ENCODE assay signal across 12 cellular contexts in the genomic region with DNA sequence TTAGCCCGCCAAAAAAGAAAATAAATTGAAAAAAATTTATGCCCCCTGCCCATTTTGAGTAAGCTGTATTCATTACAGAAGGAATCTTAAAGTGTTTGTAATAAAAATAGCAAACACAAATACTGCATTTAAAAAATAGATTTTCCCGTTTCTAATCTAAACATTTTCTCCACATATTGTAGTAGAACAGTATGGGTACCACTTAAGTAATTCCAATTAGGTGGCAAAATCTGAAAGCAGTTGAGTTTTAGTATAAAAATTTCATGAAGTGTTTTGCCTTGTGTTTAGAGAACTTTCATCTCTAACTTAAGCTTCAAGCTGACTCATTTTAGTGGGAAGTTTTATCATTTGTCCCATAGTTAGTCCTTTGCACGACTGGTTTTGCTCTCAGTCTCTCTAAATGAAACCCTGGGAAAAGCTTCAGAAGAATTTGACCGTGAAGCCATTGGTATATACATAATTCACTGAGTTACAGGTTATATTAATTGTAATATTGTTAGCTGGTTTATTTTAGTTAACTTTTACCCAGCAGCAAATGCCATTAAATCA.
DNase-seq lines count a peak whose midpoint lies in the region; ATAC-seq and TF ChIP-seq lines count a peak whose summit lies in the region.
"Had no signal": no experiment of that assay in that cellular context is flagged by ENCODE, and none has a peak within 500 bp of the region (broad histone marks: within the 10 kb centered on the region; RNA-seq: fewer than 3 reads in every experiment).

No MANE protein-coding gene starts in this region.

- H3K4me3 ChIP-seq in vagina = no peak overlapping the region

- H3K36me3 Mint-ChIP-seq in stimulated activated naive CD8-positive, alpha-beta T cell treated with anti-CD3 and anti-CD28 coated beads, Interleukin-15, Interleukin-2, amounts not matched to agents 100 ng/mL and 50 ng/mL, for 24 hours (ENCODE audit: low read depth) = peaks cover 9% of the 10 kb centered on the region
- H3K36me3 Mint-ChIP-seq in T-cell = peaks cover 7% of the 10 kb centered on the region
- peaks cover 1% of the 10 kb centered on the region for H3K36me3 Mint-ChIP-seq in activated CD8-positive, alpha-beta T cell treated with anti-CD3 and anti-CD28 coated beads for 36 hours (ENCODE audit: low read depth)

- peaks cover 33% of the 10 kb centered on the region for H3K4me1 ChIP-seq in vagina

- no peak overlapping the region for H3K27ac Mint-ChIP-seq in stimulated activated naive CD8-positive, alpha-beta T cell treated with anti-CD3 and anti-CD28 coated beads, Interleukin-15, Interleukin-2, amounts not matched to agents 100 ng/mL and 50 ng/mL, for 24 hours
- H3K27ac Mint-ChIP-seq in stimulated activated naive CD8-positive, alpha-beta T cell treated with anti-CD3 and anti-CD28 coated beads, Interleukin-15, amount 100 ng/mL, for 72 hours = no peak overlapping the region
- H3K27ac Mint-ChIP-seq in T-cell = peak overlapping the region; percentile 68 to 72
- H3K27ac Mint-ChIP-seq in activated CD8-positive, alpha-beta T cell treated with anti-CD3 and anti-CD28 coated beads for 36 hours = no peak overlapping the region

- TF ChIP-seq CTCF in vagina (IDR thresholded peaks at IDR 0.05) = no peak
- no peak for TF ChIP-seq CTCF in activated CD8-positive, alpha-beta T cell treated with anti-CD3 and anti-CD28 coated beads for 36 hours (IDR thresholded peaks at IDR 0.05)

- peak overlapping the region; percentile 40 for H3K4me3 Mint-ChIP-seq in stimulated activated naive CD8-positive, alpha-beta T cell treated with anti-CD3 and anti-CD28 coated beads, Interleukin-15, Interleukin-2, amounts not matched to agents 100 ng/mL and 50 ng/mL, for 24 hours
- H3K4me3 Mint-ChIP-seq in stimulated activated naive CD8-positive, alpha-beta T cell treated with anti-CD3 and anti-CD28 coated beads, Interleukin-15, amount 100 ng/mL, for 72 hours = no peak overlapping the region
- H3K4me3 Mint-ChIP-seq in T-cell = peak overlapping the region in 1 of 3 donors; percentile 48
- H3K4me3 Mint-ChIP-seq in activated CD8-positive, alpha-beta T cell treated with anti-CD3 and anti-CD28 coated beads for 36 hours = no peak overlapping the region

- no peaks in the 10 kb centered on the region for H3K36me3 ChIP-seq in vagina
- H3K36me3 ChIP-seq: esophagus muscularis mucosa, left lung had no signal

- no peaks in the 10 kb centered on the region for H3K9me3 Mint-ChIP-seq in stimulated activated naive CD8-positive, alpha-beta T cell treated with anti-CD3 and anti-CD28 coated beads, Interleukin-15, Interleukin-2, amounts not matched to agents 100 ng/mL and 50 ng/mL, for 24 hours
- H3K9me3 Mint-ChIP-seq in stimulated activated naive CD8-positive, alpha-beta T cell treated with anti-CD3 and anti-CD28 coated beads, Interleukin-15, amount 100 ng/mL, for 72 hours = no peaks in the 10 kb centered on the region
- no peaks in the 10 kb centered on the region for H3K9me3 Mint-ChIP-seq in T-cell
- no peaks in the 10 kb centered on the region for H3K9me3 Mint-ChIP-seq in activated CD8-positive, alpha-beta T cell treated with anti-CD3 and anti-CD28 coated beads for 36 hours

- H3K9me3 ChIP-seq in vagina = no peaks in the 10 kb centered on the region
- H3K9me3 ChIP-seq: esophagus muscularis mucosa, left lung had no signal

- no peak for TF ChIP-seq POLR2A in vagina (IDR thresholded peaks at IDR 0.05)

- no peaks in the 10 kb centered on the region for H3K27me3 ChIP-seq in vagina
- H3K27me3 ChIP-seq: esophagus muscularis mucosa, left lung had no signal

- H3K4me1 Mint-ChIP-seq in stimulated activated naive CD8-positive, alpha-beta T cell treated with anti-CD3 and anti-CD28 coated beads, Interleukin-15, Interleukin-2, amounts not matched to agents 100 ng/mL and 50 ng/mL, for 24 hours (ENCODE audit: low read depth) = peaks cover 11% of the 10 kb centered on the region
- H3K4me1 Mint-ChIP-seq in stimulated activated naive CD8-positive, alpha-beta T cell treated with anti-CD3 and anti-CD28 coated beads, Interleukin-15, amount 100 ng/mL, for 72 hours = no peaks in the 10 kb centered on the region
- peaks cover 12 to 24% (median 19%) of the 10 kb centered on the region in 3 donors for H3K4me1 Mint-ChIP-seq in T-cell
- H3K4me1 Mint-ChIP-seq in activated CD8-positive, alpha-beta T cell treated with anti-CD3 and anti-CD28 coated beads for 36 hours (ENCODE audit: low read depth) = peaks cover 11% of the 10 kb centered on the region

- H3K27me3 Mint-ChIP-seq in stimulated activated naive CD8-positive, alpha-beta T cell treated with anti-CD3 and anti-CD28 coated beads, Interleukin-15, Interleukin-2, amounts not matched to agents 100 ng/mL and 50 ng/mL, for 24 hours = no peaks in the 10 kb centered on the region
- no peaks in the 10 kb centered on the region for H3K27me3 Mint-ChIP-seq in stimulated activated naive CD8-positive, alpha-beta T cell treated with anti-CD3 and anti-CD28 coated beads, Interleukin-15, amount 100 ng/mL, for 72 hours
- no peaks in the 10 kb centered on the region for H3K27me3 Mint-ChIP-seq in T-cell
- no peaks in the 10 kb centered on the region for H3K27me3 Mint-ChIP-seq in activated CD8-positive, alpha-beta T cell treated with anti-CD3 and anti-CD28 coated beads for 36 hours

- CTCF ChIA-PET in T-cell (lab: Charles Lee) = interaction anchor here in 1 of 2 donors (0.6 to 2.1 kb wide), 4 partner anchors 10 to 798 kb away, joined by 3 to 15 read pairs (median 3); no protein-coding TSS in a partner anchor
- CTCF ChIA-PET in activated CD8-positive, alpha-beta T cell treated with anti-CD3 and anti-CD28 coated beads for 36 hours (lab: Charles Lee) = interaction anchor here (1.7 to 3.2 kb wide), 3 partner anchors 17 to 378 kb away, joined by 3 to 12 read pairs (median 9); no protein-coding TSS in a partner anchor

- no peak for ATAC-seq in stimulated activated naive CD8-positive, alpha-beta T cell treated with anti-CD3 and anti-CD28 coated beads, Interleukin-15, amount 100 ng/mL, for 72 hours
- ATAC-seq in T-cell (replicated peaks in 1 of 4) = no peak
- ATAC-seq in activated CD8-positive, alpha-beta T cell treated with anti-CD3 and anti-CD28 coated beads for 36 hours = no peak
- no peak for ATAC-seq in GM21528 (IDR thresholded peaks at IDR 0.05; ENCODE audit: low FRiP score, unreplicated experiment)
- ATAC-seq: left lung had no signal

- intact Hi-C loops in vagina (cut with DNase I) = no loop called here
- intact Hi-C loops in activated CD8-positive, alpha-beta T cell treated with anti-CD3 and anti-CD28 coated beads for 36 hours (cut with micrococcal nuclease) = no loop called here

- H3K27ac ChIP-seq in vagina = peak overlapping the region; percentile 3

- POLR2A ChIA-PET in T-cell (lab: Charles Lee) = interaction anchor here in 1 of 2 donors (0.5 kb wide), 1 partner anchor 73 kb away, joined by 3 read pairs; no protein-coding TSS in a partner anchor
- POLR2A ChIA-PET in activated CD8-positive, alpha-beta T cell treated with anti-CD3 and anti-CD28 coated beads for 36 hours (lab: Charles Lee) = no interaction called here

- no peak for DNase-seq in stimulated activated naive CD8-positive, alpha-beta T cell treated with anti-CD3 and anti-CD28 coated beads, Interleukin-15, amount 100 ng/mL, for 72 hours
- no peak for DNase-seq in T-cell
- peak; percentile 12 for DNase-seq in hepatic stellate cell (ENCODE audit: low spot score)
- no peak for DNase-seq in vagina (ENCODE audit: extremely low spot score in 2 of 2)
- DNase-seq in activated CD8-positive, alpha-beta T cell treated with anti-CD3 and anti-CD28 coated beads for 36 hours = no peak
- no peak for DNase-seq in activated CD4-positive, alpha-beta T cell treated with anti-CD3 and anti-CD28 coated beads, Interleukin-2, amount 50 U/mL, for 1 hour
- DNase-seq: C1 segment of cervical spinal cord, left lung, occipital lobe had no signal

Comparison
In these comparisons a context has a peak if more than half of its experiments do, and no peak if none do; other contexts are left out.
1. H3K27ac Mint-ChIP-seq: peak in T-cell (2 of 2); none in stimulated activated naive CD8-positive, alpha-beta T cell treated with anti-CD3 and anti-CD28 coated beads, Interleukin-15, Interleukin-2, amounts not matched to agents 100 ng/mL and 50 ng/mL, for 24 hours (single experiment), stimulated activated naive CD8-positive, alpha-beta T cell treated with anti-CD3 and anti-CD28 coated beads, Interleukin-15, amount 100 ng/mL, for 72 hours (0 of 2) and activated CD8-positive, alpha-beta T cell treated with anti-CD3 and anti-CD28 coated beads for 36 hours (single experiment).